ENCODE assay signal across 17 cellular contexts in the genomic region with DNA sequence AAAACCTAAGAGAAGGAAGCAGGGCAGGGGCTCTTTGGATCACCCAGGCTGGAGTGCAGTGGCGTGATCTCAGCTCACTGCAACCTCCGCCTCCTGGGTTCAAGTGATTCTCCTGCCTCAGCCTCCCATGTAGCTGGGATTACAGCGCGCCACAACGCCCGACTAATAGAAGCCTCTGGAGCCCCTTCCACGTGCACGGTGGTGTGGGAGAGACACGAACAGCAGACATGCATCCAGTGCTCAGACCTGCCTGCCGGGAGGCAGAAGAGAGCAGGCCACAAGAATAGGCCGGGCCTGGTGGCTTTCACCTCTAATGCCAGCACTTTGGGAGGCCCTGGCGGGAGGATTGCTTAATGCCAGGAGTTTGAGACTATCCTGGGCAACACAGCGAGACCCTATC.
"Had no signal": no experiment of that assay in that cellular context is flagged by ENCODE, and none has a peak within 500 bp of the region (broad histone marks: within the 10 kb centered on the region; RNA-seq: fewer than 3 reads in every experiment).

No MANE protein-coding gene starts in this region.

- H3K4me3 Mint-ChIP-seq: activated CD4-positive, alpha-beta memory T cell treated with anti-CD3 and anti-CD28 coated beads, Interleukin-2, amount 10 ng/mL, durations not matched to agents 7 days and 5 days; activated CD4-positive, alpha-beta T cell treated with anti-CD3 and anti-CD28 coated beads for 36 hours; activated T-cell treated with anti-CD3 and anti-CD28 coated beads, Interleukin-2, amount 50 U/mL, for 4 hours; stimulated activated memory B cell treated with anti-CD40 and anti-IgM and Interleukin-4, amounts not matched to agents 10 μg/mL and 1 μg/mL and 100 μg/mL, for 72 hours; T-helper 1 cell treated with Interleukin-12 subunit alpha and Interleukin-12 subunit beta and Interleukin-4 antibody, amounts not matched to agents 30 μg/mL and 1 μg/mL, for 36 hours had no signal

- H3K4me3 ChIP-seq: left lung had no signal

- H3K27ac Mint-ChIP-seq: activated CD4-positive, alpha-beta memory T cell treated with anti-CD3 and anti-CD28 coated beads, Interleukin-2, amount 10 ng/mL, durations not matched to agents 7 days and 5 days; activated CD4-positive, alpha-beta T cell treated with anti-CD3 and anti-CD28 coated beads for 36 hours; activated naive CD4-positive, alpha-beta T cell treated with anti-CD3 and anti-CD28 coated beads, Interleukin-2, amount 50 U/mL, for 72 hours; stimulated activated memory B cell treated with anti-CD40 and anti-IgM and Interleukin-4, amounts not matched to agents 10 μg/mL and 1 μg/mL and 100 μg/mL, for 72 hours; T-helper 1 cell treated with Interleukin-12 subunit alpha and Interleukin-12 subunit beta and Interleukin-4 antibody, amounts not matched to agents 30 μg/mL and 1 μg/mL, for 36 hours had no signal

- H3K9me3 Mint-ChIP-seq: activated CD4-positive, alpha-beta memory T cell treated with anti-CD3 and anti-CD28 coated beads, Interleukin-2, amount 10 ng/mL, durations not matched to agents 7 days and 5 days; activated naive CD4-positive, alpha-beta T cell treated with anti-CD3 and anti-CD28 coated beads, Interleukin-2, amount 50 U/mL, for 72 hours; activated T-cell treated with anti-CD3 and anti-CD28 coated beads, Interleukin-2, amount 50 U/mL, for 4 hours; stimulated activated memory B cell treated with anti-CD40 and anti-IgM and Interleukin-4, amounts not matched to agents 10 μg/mL and 1 μg/mL and 100 μg/mL, for 72 hours; T-helper 1 cell treated with Interleukin-12 subunit alpha and Interleukin-12 subunit beta and Interleukin-4 antibody, amounts not matched to agents 30 μg/mL and 1 μg/mL, for 36 hours had no signal

- H3K4me1 Mint-ChIP-seq: activated CD4-positive, alpha-beta memory T cell treated with anti-CD3 and anti-CD28 coated beads, Interleukin-2, amount 10 ng/mL, durations not matched to agents 7 days and 5 days; activated CD4-positive, alpha-beta T cell treated with anti-CD3 and anti-CD28 coated beads for 36 hours had no signal

- H3K27me3 ChIP-seq: left lung had no signal

- H3K9me3 ChIP-seq: left lung had no signal

- DNase-seq: activated CD4-positive, alpha-beta memory T cell treated with anti-CD3 and anti-CD28 coated beads, Interleukin-2, amount 10 ng/mL, durations not matched to agents 7 days and 5 days; activated CD4-positive, alpha-beta T cell treated with anti-CD3 and anti-CD28 coated beads for 36 hours; activated gamma-delta T cell; activated T-cell treated with anti-CD3 and anti-CD28 coated beads, Interleukin-2, amount 50 U/mL, for 4 hours; amniotic stem cell; central memory CD4-positive, alpha-beta T cell; effector memory CD4-positive, alpha-beta T cell; hippocampal formation; left lung; SHP77 treated with DMSO at 0.1 percent for 48 hours; stimulated activated CD4-positive, alpha-beta T cell treated with anti-CD3 and anti-CD28 coated beads, Interleukin-2, amount 100 ng/mL, for 48 hours; substantia nigra; trophoblast cell had no signal

- H3K36me3 Mint-ChIP-seq: activated naive CD4-positive, alpha-beta T cell treated with anti-CD3 and anti-CD28 coated beads, Interleukin-2, amount 50 U/mL, for 72 hours; stimulated activated memory B cell treated with anti-CD40 and anti-IgM and Interleukin-4, amounts not matched to agents 10 μg/mL and 1 μg/mL and 100 μg/mL, for 72 hours had no signal

- FAIRE-seq: keratinocyte had no signal
